17 cellular contexts compared by ENCODE assay signal in genomic region chr10:49104323-49104722, GRCh38. TPM values are rescaled to one million over a fixed set of nuclear protein-coding genes. Genes with fewer than 3 reads are reported as not detected.
DNase-seq lines count a peak whose midpoint lies in the region; ATAC-seq and TF ChIP-seq lines count a peak whose summit lies in the region.
"Had no signal": no experiment of that assay in that cellular context is flagged by ENCODE, and none has a peak within 500 bp of the region (broad histone marks: within the 10 kb centered on the region; RNA-seq: fewer than 3 reads in every experiment).

No MANE protein-coding gene starts in this region.

- TF ChIP-seq CTCF in endodermal cell (conservative IDR thresholded peaks at IDR 0.05) (no peak), lung (IDR thresholded peaks at IDR 0.05; ENCODE audit: control extremely low read depth, extremely low read depth) (no peak), thoracic aorta (IDR thresholded peaks at IDR 0.05) (peak; percentile 37)

- no peak overlapping the region for H3K27ac ChIP-seq in endodermal cell (ENCODE audit: low read depth, low read length)
- no peak overlapping the region for H3K27ac ChIP-seq in lung (ENCODE audit: low read depth in 1 of 2, low read length in 1 of 2)
- peak overlapping the region; percentile 69 to 83 for H3K27ac ChIP-seq in thoracic aorta
- H3K27ac ChIP-seq: C4-2B had no signal

- DNase-seq in endodermal cell (peak; percentile 32), lung (ENCODE audit: low spot score) (peak; percentile 10), thoracic aorta (ENCODE audit: low spot score) (no peak), DMS53 (lab: John Stamatoyannopoulos, UW) (no peak)
- no peak for DNase-seq in activated CD8-positive, alpha-beta memory T cell treated with anti-CD3 and anti-CD28 coated beads for 24 hours
- DNase-seq: ACHN, DMS79 treated with DMSO at 0.1 percent for 48 hours, KG1, NCI-H1694 treated with DMSO at 0.1 percent for 48 hours, NCI-H748 treated with DMSO at 0.1 percent for 48 hours, SHP77 treated with DMSO at 0.1 percent for 48 hours had no signal

- H3K9ac ChIP-seq in endodermal cell (ENCODE audit: extremely low read depth, low read length, poor library complexity, severe bottlenecking): no peak overlapping the region

- H3K9me3 ChIP-seq in endodermal cell (ENCODE audit: control insufficient read depth, low read length) (no peaks in the 10 kb centered on the region), lung (ENCODE audit: control insufficient read depth in 2 of 2, insufficient read depth in 1 of 2, low read length in 1 of 2) (peaks cover 0 to 5% of the 10 kb centered on the region in 2 donors), thoracic aorta (no peaks in the 10 kb centered on the region)

- 92 to 93% methylated on average over 4 to 5 of the region's 5 CpGs for WGBS in endodermal cell (ENCODE audit: insufficient coverage in 1 of 2, insufficient read length in 1 of 2), 2 experiments
- 82 to 89% methylated on average over 5 of the region's 5 CpGs for WGBS in lung, 2 donors

- H3K9me3 Mint-ChIP-seq in activated T-helper 17 cell treated with anti-CD3 and anti-CD28 coated beads, Interleukin-2, amount 50 U/mL, for 72 hours: peaks cover 4% of the 10 kb centered on the region
- no peaks in the 10 kb centered on the region for H3K9me3 Mint-ChIP-seq in endodermal cell

- no peaks in the 10 kb centered on the region for H3K36me3 ChIP-seq in endodermal cell (ENCODE audit: control insufficient read depth, insufficient read depth, low read length)
- peaks cover 0 to 4% of the 10 kb centered on the region in 2 donors for H3K36me3 ChIP-seq in lung (ENCODE audit: control insufficient read depth in 2 of 2, insufficient read depth in 2 of 2, low read length in 2 of 2)
- no peaks in the 10 kb centered on the region for H3K36me3 ChIP-seq in thoracic aorta

- H3K27me3 ChIP-seq in endodermal cell (ENCODE audit: control insufficient read depth, insufficient read depth, low read length, poor library complexity, severe bottlenecking) (no peaks in the 10 kb centered on the region), lung (ENCODE audit: control insufficient read depth, insufficient read depth) (no peaks in the 10 kb centered on the region), thoracic aorta (replicated peaks; ENCODE audit: insufficient read depth) (no peaks in the 10 kb centered on the region)

- H3K4me3 ChIP-seq in endodermal cell (ENCODE audit: low read length) (no peak overlapping the region), lung (no peak overlapping the region), thoracic aorta (no peak overlapping the region)

- peak overlapping the region; percentile 3 for H3K27ac Mint-ChIP-seq in activated T-helper 17 cell treated with anti-CD3 and anti-CD28 coated beads, Interleukin-2, amount 50 U/mL, for 72 hours
- no peak overlapping the region for H3K27ac Mint-ChIP-seq in endodermal cell

- no peaks in the 10 kb centered on the region for H3K4me1 Mint-ChIP-seq in activated T-helper 17 cell treated with anti-CD3 and anti-CD28 coated beads, Interleukin-2, amount 50 U/mL, for 72 hours
- no peaks in the 10 kb centered on the region for H3K4me1 Mint-ChIP-seq in endodermal cell

- H3K4me1 ChIP-seq in endodermal cell (ENCODE audit: control insufficient read depth, insufficient read depth, low read length): no peaks in the 10 kb centered on the region
- peaks cover 3 to 15% of the 10 kb centered on the region in 2 donors for H3K4me1 ChIP-seq in lung (ENCODE audit: control insufficient read depth in 2 of 2, insufficient read depth in 2 of 2, low read length in 2 of 2)
- H3K4me1 ChIP-seq in thoracic aorta (ENCODE audit: control insufficient read depth in 1 of 2, low read depth in 2 of 2): peaks cover 24 to 65% of the 10 kb centered on the region in 2 donors

- H3K36me3 Mint-ChIP-seq in activated T-helper 17 cell treated with anti-CD3 and anti-CD28 coated beads, Interleukin-2, amount 50 U/mL, for 72 hours (ENCODE audit: low read depth): no peaks in the 10 kb centered on the region
- no peaks in the 10 kb centered on the region for H3K36me3 Mint-ChIP-seq in endodermal cell (ENCODE audit: low read depth)

- no peak overlapping the region for H3K4me3 Mint-ChIP-seq in activated T-helper 17 cell treated with anti-CD3 and anti-CD28 coated beads, Interleukin-2, amount 50 U/mL, for 72 hours
- no peak overlapping the region for H3K4me3 Mint-ChIP-seq in endodermal cell

- no peak for ATAC-seq in activated T-helper 17 cell treated with anti-CD3 and anti-CD28 coated beads, Interleukin-2, amount 50 U/mL, for 72 hours (replicated peaks)
- ATAC-seq in lung (ENCODE audit: insufficient read depth, low FRiP score) (no peak), thoracic aorta (ENCODE audit: insufficient number of reproducible peaks, low FRiP score, low read depth) (peak; percentile 41), GM19023 (IDR thresholded peaks at IDR 0.05; ENCODE audit: unreplicated experiment) (no peak), GM18873 (IDR thresholded peaks at IDR 0.05; ENCODE audit: low FRiP score, unreplicated experiment) (no peak)

- peaks cover 12% of the 10 kb centered on the region for H3K27me3 Mint-ChIP-seq in activated T-helper 17 cell treated with anti-CD3 and anti-CD28 coated beads, Interleukin-2, amount 50 U/mL, for 72 hours
- H3K27me3 Mint-ChIP-seq in endodermal cell (ENCODE audit: insufficient read depth): no peaks in the 10 kb centered on the region

RNA-seq across cellular contexts. Expression of gene VSTM4, which starts 11.0 kb away (rescaled TPM):
- under 1 TPM; 0.06 to 0.13 TPM for total RNA-seq in activated T-helper 17 cell treated with anti-CD3 and anti-CD28 coated beads, Interleukin-2, amount 50 U/mL, for 72 hours
- total RNA-seq in endodermal cell: under 1 TPM; 0.51 to 0.77 TPM
- 1.4 TPM for polyA plus RNA-seq in endodermal cell (2013, experiment 1 of 2)
- polyA plus RNA-seq in endodermal cell (2013, experiment 2 of 2): 1.1 TPM
- 10 to 100 TPM; 10.9 to 49.4 TPM for total RNA-seq in lung
- polyA plus RNA-seq in lung: 1 to 10 TPM; 2.9 to 3.4 TPM
- 10 to 100 TPM; 24.4 to 46.4 TPM for total RNA-seq in thoracic aorta
- total RNA-seq: NCI-H460, OCI-LY7 had no signal

RNA-seq across cellular contexts. Expression of gene FAM170B, which starts 29.5 kb away (rescaled TPM):
- not detected for total RNA-seq in activated T-helper 17 cell treated with anti-CD3 and anti-CD28 coated beads, Interleukin-2, amount 50 U/mL, for 72 hours
- not detected for total RNA-seq in endodermal cell
- polyA plus RNA-seq in endodermal cell (2013, experiment 1 of 2): not detected
- not detected for polyA plus RNA-seq in endodermal cell (2013, experiment 2 of 2)
- under 1 TPM in 1 of 2 donors, not detected in 1; 0.34 TPM for total RNA-seq in lung
- polyA plus RNA-seq in lung: under 1 TPM in 1 of 2 donors, not detected in 1; 0.13 TPM
- not detected for total RNA-seq in thoracic aorta
- total RNA-seq: NCI-H460 had no signal

Comparison
In these comparisons a context has a peak if more than half of its experiments do, and no peak if none do; other contexts are left out.
1. DNase-seq: peak in endodermal cell (single experiment) and lung (single experiment); none in thoracic aorta (single experiment), DMS53 (single experiment) and activated CD8-positive, alpha-beta memory T cell treated with anti-CD3 and anti-CD28 coated beads for 24 hours (single experiment).
2. H3K27ac ChIP-seq: peak in thoracic aorta (2 of 2); none in endodermal cell (single experiment) and lung (0 of 2).
3. RNA of gene VSTM4, which starts 11.0 kb away (total RNA-seq): 10.9 to 49.4 TPM in lung and 24.4 to 46.4 TPM in thoracic aorta; 0.51 to 0.77 TPM in endodermal cell and 0.06 to 0.13 TPM in activated T-helper 17 cell treated with anti-CD3 and anti-CD28 coated beads, Interleukin-2, amount 50 U/mL, for 72 hours; every median in the first group is over 4 times any median in the second.